14 cellular contexts compared by ENCODE assay signal in genomic region chr7:158355456-158356065, GRCh38.
DNase-seq lines count a peak whose midpoint lies in the region; ATAC-seq and TF ChIP-seq lines count a peak whose summit lies in the region.
"Had no signal": no experiment of that assay in that cellular context is flagged by ENCODE, and none has a peak within 500 bp of the region (broad histone marks: within the 10 kb centered on the region; RNA-seq: fewer than 3 reads in every experiment).

No MANE protein-coding gene starts in this region.

- DNase-seq in DMS153 (lab: John Stamatoyannopoulos, UW) (peak; percentile 30), DMS153 treated with DMSO at 0.1 percent for 48 hours (lab: John Stamatoyannopoulos, UW; ENCODE audit: unreplicated experiment) (no peak), HuH-7 (ENCODE audit: low spot score) (peak; percentile 46), mucosa of gallbladder (ENCODE audit: low spot score) (peak; percentile 4), Ammon's horn (ENCODE audit: low spot score) (no peak), foreskin keratinocyte (no peak)
- DNase-seq: activated CD8-positive, alpha-beta memory T cell treated with anti-CD3 and anti-CD28 coated beads, Interleukin-2, amount 50 U/mL, for 48 hours; stimulated activated CD4-positive, alpha-beta T cell treated with anti-CD3 and anti-CD28 coated beads, Interleukin-1b, Interleukin-23, amount 100 ng/mL, for 48 hours; T-cell had no signal

- H3K27me3 ChIP-seq in foreskin keratinocyte = no peaks in the 10 kb centered on the region
- H3K27me3 ChIP-seq: ascending aorta had no signal

- no peaks in the 10 kb centered on the region for H3K4me1 ChIP-seq in foreskin keratinocyte
- H3K4me1 ChIP-seq: ascending aorta, esophagus muscularis mucosa had no signal

- no peak for ATAC-seq in GM19351 (IDR thresholded peaks at IDR 0.05; ENCODE audit: unreplicated experiment)
- ATAC-seq in foreskin keratinocyte = no peak
- ATAC-seq: T-cell had no signal

- H3K27ac ChIP-seq in VCaP (no peak overlapping the region), foreskin keratinocyte (no peak overlapping the region)
- H3K27ac ChIP-seq: ascending aorta, esophagus muscularis mucosa, HL-60 had no signal

- TF ChIP-seq CTCF in VCaP (conservative IDR thresholded peaks at IDR 0.05) = peak; percentile 69
- TF ChIP-seq CTCF in foreskin keratinocyte (conservative IDR thresholded peaks at IDR 0.05) = no peak

Comparison
In these comparisons a context has a peak if more than half of its experiments do, and no peak if none do; other contexts are left out.
1. DNase-seq: peak in DMS153 (single experiment), HuH-7 (single experiment) and mucosa of gallbladder (single experiment); none in DMS153 treated with DMSO at 0.1 percent for 48 hours (single experiment), Ammon's horn (single experiment) and foreskin keratinocyte (0 of 2).